8 cellular contexts compared by ENCODE assay signal in genomic region chr4:182616476-182616875, GRCh38.
"Had no signal": no experiment of that assay in that cellular context is flagged by ENCODE, and none has a peak within 500 bp of the region (broad histone marks: within the 10 kb centered on the region; RNA-seq: fewer than 3 reads in every experiment).

No MANE protein-coding gene starts in this region.

- H3K4me3 Mint-ChIP-seq: GM23338, H9, HFFc6 had no signal

- DNase-seq: GM23248, GOT3, H7, H9, HCEC 1CT, HFFc6 had no signal

- ATAC-seq: HCT116 had no signal

- H3K27ac Mint-ChIP-seq: HFFc6 had no signal

- H3K9me3 Mint-ChIP-seq: GM23338, H9, HFFc6 had no signal
